Comparison of ENCODE assay signal across 1 cellular context in the genomic region with DNA sequence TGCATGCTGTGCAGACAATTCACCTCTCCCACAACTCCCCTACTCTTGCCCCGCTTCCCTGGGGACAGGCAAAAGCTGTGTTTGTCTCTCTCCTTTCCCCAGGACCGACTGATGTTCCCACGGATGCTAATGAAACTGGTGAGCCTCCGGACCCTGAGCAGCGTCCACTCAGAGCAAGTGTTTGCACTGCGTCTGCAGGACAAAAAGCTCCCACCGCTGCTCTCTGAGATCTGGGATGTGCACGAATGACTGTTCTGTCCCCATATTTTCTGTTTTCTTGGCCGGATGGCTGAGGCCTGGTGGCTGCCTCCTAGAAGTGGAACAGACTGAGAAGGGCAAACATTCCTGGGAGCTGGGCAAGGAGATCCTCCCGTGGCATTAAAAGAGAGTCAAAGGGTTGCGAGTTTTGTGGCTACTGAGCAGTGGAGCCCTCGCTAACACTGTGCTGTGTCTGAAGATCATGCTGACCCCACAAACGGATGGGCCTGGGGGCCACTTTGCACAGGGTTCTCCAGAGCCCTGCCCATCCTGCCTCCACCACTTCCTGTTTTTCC.
A peak's percentile ranks its signal among the peaks of the same experiment; 100 is the strongest.
TF ChIP-seq lines count a peak whose summit lies in the region.

No MANE protein-coding gene starts in this region.

TF ChIP-seq in HepG2, 621 proteins besides CTCF, POLR2A, EP300 and RAD21 (continues in another document):
- TF ChIP-seq GLI4 (CRISPR knock-in tag; IDR thresholded peaks at IDR 0.05; ENCODE audit: borderline replicate concordance) (0 out of 2 replicates have a peak, but pooled peaks have one; percentile 65), ASH2L (IDR thresholded peaks at IDR 0.05; ENCODE audit: insufficient read length, low read depth, low read length) (peak; percentile 6), GTF2F1 (IDR thresholded peaks at IDR 0.05; ENCODE audit: low read length) (no peak), ZNF550 (CRISPR knock-in tag; IDR thresholded peaks at IDR 0.05; ENCODE audit: borderline replicate concordance) (0 out of 2 replicates have a peak, but pooled peaks have one; percentile 30), DNMT1 (CRISPR knock-in tag; IDR thresholded peaks at IDR 0.05) (no peak), KMT2A (CRISPR knock-in tag; IDR thresholded peaks at IDR 0.05) (0 out of 2 replicates have a peak, but pooled peaks have one; percentile 5), RNF2 (conservative IDR thresholded peaks at IDR 0.05; ENCODE audit: low read depth) (no peak), PHF8 (CRISPR knock-in tag; IDR thresholded peaks at IDR 0.05) (0 out of 2 replicates have a peak, but pooled peaks have one; percentile 21), ZNF547 (CRISPR knock-in tag; IDR thresholded peaks at IDR 0.05) (no peak), SETDB1 (CRISPR knock-in tag; IDR thresholded peaks at IDR 0.05; ENCODE audit: borderline replicate concordance) (no peak), ZNF207 (IDR thresholded peaks at IDR 0.05; ENCODE audit: borderline replicate concordance) (no peak), AKAP8 (CRISPR knock-in tag; IDR thresholded peaks at IDR 0.05) (0 out of 2 replicates have a peak, but pooled peaks have one; percentile 45), ERF (CRISPR knock-in tag; IDR thresholded peaks at IDR 0.05) (0 out of 2 replicates have a peak, but pooled peaks have one; percentile 18), TCF12 (IDR thresholded peaks at IDR 0.05) (no peak), TCF12 (CRISPR knock-in tag; IDR thresholded peaks at IDR 0.05) (no peak), MED8 (CRISPR knock-in tag; IDR thresholded peaks at IDR 0.05; ENCODE audit: insufficient replicate concordance) (no peak), POLR2G (IDR thresholded peaks at IDR 0.05; ENCODE audit: low read depth, low read length) (peak; percentile 49; the same call in 1 of the 2 replicates), MIER2 (CRISPR knock-in tag; IDR thresholded peaks at IDR 0.05) (no peak), ZBTB7B (CRISPR knock-in tag; IDR thresholded peaks at IDR 0.05) (peak; percentile 16; the same call in 1 of the 2 replicates), KDM5B (CRISPR knock-in tag; IDR thresholded peaks at IDR 0.05; ENCODE audit: borderline replicate concordance) (peak; percentile 19; the same call in 1 of the 2 replicates), RXRA (CRISPR knock-in tag; IDR thresholded peaks at IDR 0.05) (0 out of 2 replicates have a peak, but pooled peaks have one; percentile 21), NFE2 (CRISPR knock-in tag; IDR thresholded peaks at IDR 0.05) (no peak), ZNF354B (CRISPR knock-in tag; IDR thresholded peaks at IDR 0.05) (no peak), HOXA5 (CRISPR knock-in tag; IDR thresholded peaks at IDR 0.05) (no peak)
- TF ChIP-seq, protein P1, sequence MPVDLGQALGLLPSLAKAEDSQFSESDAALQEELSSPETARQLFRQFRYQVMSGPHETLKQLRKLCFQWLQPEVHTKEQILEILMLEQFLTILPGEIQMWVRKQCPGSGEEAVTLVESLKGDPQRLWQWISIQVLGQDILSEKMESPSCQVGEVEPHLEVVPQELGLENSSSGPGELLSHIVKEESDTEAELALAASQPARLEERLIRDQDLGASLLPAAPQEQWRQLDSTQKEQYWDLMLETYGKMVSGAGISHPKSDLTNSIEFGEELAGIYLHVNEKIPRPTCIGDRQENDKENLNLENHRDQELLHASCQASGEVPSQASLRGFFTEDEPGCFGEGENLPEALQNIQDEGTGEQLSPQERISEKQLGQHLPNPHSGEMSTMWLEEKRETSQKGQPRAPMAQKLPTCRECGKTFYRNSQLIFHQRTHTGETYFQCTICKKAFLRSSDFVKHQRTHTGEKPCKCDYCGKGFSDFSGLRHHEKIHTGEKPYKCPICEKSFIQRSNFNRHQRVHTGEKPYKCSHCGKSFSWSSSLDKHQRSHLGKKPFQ (CRISPR knock-in tag; IDR thresholded peaks at IDR 0.05; ENCODE audit: insufficient replicate concordance) = no peak
- TF ChIP-seq, protein P2, sequence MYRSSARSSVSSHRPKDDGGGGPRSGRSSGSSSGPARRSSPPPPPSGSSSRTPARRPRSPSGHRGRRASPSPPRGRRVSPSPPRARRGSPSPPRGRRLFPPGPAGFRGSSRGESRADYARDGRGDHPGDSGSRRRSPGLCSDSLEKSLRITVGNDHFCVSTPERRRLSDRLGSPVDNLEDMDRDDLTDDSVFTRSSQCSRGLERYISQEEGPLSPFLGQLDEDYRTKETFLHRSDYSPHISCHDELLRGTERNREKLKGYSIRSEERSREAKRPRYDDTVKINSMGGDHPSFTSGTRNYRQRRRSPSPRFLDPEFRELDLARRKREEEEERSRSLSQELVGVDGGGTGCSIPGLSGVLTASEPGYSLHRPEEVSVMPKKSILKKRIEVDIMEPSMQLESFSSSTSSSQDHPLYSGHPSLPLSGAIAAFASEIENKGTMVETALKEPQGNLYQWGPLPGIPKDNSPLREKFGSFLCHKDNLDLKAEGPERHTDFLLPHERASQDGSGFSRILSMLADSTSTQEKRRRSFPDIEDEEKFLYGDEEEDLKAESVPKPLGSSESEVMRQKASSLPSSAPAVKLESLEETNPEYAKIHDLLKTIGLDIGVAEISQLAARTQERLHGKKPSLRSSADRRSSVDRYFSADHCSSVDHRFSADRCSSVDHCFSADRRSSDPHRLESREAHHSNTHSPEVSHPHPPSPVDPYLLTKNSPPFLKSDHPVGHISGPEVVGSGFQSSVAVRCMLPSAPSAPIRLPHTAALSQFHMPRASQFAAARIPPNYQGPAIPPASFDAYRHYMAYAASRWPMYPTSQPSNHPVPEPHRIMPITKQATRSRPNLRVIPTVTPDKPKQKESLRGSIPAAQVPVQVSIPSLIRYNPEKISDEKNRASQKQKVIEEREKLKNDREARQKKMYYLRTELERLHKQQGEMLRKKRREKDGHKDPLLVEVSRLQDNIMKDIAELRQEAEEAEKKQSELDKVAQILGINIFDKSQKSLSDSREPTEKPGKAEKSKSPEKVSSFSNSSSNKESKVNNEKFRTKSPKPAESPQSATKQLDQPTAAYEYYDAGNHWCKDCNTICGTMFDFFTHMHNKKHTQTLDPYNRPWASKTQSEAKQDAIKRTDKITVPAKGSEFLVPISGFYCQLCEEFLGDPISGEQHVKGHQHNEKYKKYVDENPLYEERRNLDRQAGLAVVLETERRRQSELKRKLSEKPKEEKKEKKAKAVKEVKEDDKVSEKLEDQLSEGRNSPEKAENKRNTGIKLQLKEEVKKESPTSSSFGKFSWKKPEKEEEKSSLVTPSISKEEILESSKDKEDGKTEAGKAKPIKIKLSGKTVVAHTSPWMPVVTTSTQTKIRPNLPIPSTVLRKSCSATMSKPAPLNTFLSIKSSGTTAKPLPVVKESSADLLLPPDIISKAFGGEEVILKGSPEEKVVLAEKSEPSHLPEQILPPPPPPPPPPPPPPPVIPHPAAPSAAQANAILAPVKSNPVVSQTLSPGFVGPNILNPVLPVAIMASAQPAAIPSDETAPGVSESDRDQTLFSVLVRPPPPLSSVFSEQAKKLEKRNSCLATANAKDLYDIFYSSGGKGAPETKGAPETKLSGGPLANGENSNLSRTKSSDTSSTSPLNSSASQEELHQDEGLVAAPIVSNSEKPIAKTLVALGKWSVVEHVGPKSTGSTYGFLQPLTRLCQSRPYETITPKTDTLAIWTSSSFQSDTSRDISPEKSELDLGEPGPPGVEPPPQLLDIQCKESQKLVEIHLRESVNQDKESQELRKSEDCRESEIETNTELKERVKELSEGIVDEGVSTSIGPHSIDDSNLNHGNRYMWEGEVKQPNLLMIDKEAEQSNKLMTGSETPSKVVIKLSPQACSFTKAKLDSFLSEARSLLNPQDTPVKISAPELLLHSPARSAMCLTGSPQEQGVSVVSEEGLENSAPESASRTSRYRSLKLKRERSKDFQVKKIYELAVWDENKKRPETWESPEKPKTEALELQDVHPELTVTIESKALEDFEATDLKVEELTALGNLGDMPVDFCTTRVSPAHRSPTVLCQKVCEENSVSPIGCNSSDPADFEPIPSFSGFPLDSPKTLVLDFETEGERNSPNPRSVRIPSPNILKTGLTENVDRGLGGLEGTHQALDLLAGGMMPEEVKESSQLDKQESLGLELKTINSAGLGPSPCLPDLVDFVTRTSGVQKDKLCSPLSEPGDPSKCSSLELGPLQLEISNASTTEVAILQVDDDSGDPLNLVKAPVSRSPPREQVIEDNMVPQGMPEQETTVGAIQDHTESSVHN (CRISPR knock-in tag; IDR thresholded peaks at IDR 0.05) = 0 out of 2 replicates have a peak, but pooled peaks have one; percentile 15
- TF ChIP-seq, protein P3, sequence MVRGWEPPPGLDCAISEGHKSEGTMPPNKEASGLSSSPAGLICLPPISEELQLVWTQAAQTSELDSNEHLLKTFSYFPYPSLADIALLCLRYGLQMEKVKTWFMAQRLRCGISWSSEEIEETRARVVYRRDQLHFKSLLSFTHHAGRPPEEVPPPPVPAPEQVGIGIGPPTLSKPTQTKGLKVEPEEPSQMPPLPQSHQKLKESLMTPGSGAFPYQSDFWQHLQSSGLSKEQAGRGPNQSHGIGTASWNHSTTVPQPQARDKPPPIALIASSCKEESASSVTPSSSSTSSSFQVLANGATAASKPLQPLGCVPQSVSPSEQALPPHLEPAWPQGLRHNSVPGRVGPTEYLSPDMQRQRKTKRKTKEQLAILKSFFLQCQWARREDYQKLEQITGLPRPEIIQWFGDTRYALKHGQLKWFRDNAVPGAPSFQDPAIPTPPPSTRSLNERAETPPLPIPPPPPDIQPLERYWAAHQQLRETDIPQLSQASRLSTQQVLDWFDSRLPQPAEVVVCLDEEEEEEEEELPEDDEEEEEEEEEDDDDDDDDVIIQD (CRISPR knock-in tag; IDR thresholded peaks at IDR 0.05; ENCODE audit: low read depth) = no peak
- TF ChIP-seq, protein P4, sequence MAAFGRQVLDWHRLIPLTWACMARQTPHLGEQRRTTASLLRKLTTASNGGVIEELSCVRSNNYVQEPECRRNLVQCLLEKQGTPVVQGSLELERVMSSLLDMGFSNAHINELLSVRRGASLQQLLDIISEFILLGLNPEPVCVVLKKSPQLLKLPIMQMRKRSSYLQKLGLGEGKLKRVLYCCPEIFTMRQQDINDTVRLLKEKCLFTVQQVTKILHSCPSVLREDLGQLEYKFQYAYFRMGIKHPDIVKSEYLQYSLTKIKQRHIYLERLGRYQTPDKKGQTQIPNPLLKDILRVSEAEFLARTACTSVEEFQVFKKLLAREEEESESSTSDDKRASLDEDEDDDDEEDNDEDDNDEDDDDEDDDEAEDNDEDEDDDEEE (CRISPR knock-in tag; IDR thresholded peaks at IDR 0.05) = no peak
- TF ChIP-seq, protein P5, sequence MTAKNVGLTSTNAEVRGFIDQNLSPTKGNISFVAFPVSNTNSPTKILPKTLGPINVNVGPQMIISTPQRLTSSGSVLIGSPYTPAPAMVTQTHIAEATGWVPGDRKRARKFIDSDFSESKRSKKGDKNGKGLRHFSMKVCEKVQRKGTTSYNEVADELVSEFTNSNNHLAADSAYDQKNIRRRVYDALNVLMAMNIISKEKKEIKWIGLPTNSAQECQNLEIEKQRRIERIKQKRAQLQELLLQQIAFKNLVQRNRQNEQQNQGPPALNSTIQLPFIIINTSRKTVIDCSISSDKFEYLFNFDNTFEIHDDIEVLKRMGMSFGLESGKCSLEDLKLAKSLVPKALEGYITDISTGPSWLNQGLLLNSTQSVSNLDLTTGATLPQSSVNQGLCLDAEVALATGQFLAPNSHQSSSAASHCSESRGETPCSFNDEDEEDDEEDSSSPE (CRISPR knock-in tag; IDR thresholded peaks at IDR 0.05) = no peak; the same call in 1 of the 2 replicates
- TF ChIP-seq, protein P6, sequence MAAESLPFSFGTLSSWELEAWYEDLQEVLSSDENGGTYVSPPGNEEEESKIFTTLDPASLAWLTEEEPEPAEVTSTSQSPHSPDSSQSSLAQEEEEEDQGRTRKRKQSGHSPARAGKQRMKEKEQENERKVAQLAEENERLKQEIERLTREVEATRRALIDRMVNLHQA (CRISPR knock-in tag; IDR thresholded peaks at IDR 0.05) = no peak
- TF ChIP-seq, protein P7, sequence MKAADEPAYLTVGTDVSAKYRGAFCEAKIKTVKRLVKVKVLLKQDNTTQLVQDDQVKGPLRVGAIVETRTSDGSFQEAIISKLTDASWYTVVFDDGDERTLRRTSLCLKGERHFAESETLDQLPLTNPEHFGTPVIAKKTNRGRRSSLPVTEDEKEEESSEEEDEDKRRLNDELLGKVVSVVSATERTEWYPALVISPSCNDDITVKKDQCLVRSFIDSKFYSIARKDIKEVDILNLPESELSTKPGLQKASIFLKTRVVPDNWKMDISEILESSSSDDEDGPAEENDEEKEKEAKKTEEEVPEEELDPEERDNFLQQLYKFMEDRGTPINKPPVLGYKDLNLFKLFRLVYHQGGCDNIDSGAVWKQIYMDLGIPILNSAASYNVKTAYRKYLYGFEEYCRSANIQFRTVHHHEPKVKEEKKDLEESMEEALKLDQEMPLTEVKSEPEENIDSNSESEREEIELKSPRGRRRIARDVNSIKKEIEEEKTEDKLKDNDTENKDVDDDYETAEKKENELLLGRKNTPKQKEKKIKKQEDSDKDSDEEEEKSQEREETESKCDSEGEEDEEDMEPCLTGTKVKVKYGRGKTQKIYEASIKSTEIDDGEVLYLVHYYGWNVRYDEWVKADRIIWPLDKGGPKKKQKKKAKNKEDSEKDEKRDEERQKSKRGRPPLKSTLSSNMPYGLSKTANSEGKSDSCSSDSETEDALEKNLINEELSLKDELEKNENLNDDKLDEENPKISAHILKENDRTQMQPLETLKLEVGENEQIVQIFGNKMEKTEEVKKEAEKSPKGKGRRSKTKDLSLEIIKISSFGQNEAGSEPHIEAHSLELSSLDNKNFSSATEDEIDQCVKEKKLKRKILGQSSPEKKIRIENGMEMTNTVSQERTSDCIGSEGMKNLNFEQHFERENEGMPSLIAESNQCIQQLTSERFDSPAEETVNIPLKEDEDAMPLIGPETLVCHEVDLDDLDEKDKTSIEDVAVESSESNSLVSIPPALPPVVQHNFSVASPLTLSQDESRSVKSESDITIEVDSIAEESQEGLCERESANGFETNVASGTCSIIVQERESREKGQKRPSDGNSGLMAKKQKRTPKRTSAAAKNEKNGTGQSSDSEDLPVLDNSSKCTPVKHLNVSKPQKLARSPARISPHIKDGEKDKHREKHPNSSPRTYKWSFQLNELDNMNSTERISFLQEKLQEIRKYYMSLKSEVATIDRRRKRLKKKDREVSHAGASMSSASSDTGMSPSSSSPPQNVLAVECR (CRISPR knock-in tag; IDR thresholded peaks at IDR 0.05; ENCODE audit: borderline replicate concordance) = 0 out of 2 replicates have a peak, but pooled peaks have one; percentile 5
- TF ChIP-seq, protein P8, sequence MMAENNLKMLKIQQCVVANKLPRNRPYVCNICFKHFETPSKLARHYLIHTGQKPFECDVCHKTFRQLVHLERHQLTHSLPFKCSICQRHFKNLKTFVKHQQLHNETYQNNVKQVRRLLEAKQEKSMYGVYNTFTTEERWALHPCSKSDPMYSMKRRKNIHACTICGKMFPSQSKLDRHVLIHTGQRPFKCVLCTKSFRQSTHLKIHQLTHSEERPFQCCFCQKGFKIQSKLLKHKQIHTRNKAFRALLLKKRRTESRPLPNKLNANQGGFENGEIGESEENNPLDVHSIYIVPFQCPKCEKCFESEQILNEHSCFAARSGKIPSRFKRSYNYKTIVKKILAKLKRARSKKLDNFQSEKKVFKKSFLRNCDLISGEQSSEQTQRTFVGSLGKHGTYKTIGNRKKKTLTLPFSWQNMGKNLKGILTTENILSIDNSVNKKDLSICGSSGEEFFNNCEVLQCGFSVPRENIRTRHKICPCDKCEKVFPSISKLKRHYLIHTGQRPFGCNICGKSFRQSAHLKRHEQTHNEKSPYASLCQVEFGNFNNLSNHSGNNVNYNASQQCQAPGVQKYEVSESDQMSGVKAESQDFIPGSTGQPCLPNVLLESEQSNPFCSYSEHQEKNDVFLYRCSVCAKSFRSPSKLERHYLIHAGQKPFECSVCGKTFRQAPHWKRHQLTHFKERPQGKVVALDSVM (CRISPR knock-in tag; IDR thresholded peaks at IDR 0.05) = no peak
